1 cellular context compared by ENCODE assay signal in genomic region chr2:31654241-31654640, GRCh38.
TF ChIP-seq lines count a peak whose summit lies in the region.

No MANE protein-coding gene starts in this region.

TF ChIP-seq in GM23338, 12 proteins besides CTCF, POLR2A, EP300 and RAD21 (continued from another document):
- no peak for TF ChIP-seq POLR2AphosphoS5 (IDR thresholded peaks at IDR 0.05; ENCODE audit: low read depth)
- TF ChIP-seq CREB1 (CRISPR knock-in tag; IDR thresholded peaks at IDR 0.05; ENCODE audit: low read depth): no peak
- no peak for TF ChIP-seq ZNF114 (CRISPR knock-in tag; IDR thresholded peaks at IDR 0.05)
- TF ChIP-seq, protein P1, sequence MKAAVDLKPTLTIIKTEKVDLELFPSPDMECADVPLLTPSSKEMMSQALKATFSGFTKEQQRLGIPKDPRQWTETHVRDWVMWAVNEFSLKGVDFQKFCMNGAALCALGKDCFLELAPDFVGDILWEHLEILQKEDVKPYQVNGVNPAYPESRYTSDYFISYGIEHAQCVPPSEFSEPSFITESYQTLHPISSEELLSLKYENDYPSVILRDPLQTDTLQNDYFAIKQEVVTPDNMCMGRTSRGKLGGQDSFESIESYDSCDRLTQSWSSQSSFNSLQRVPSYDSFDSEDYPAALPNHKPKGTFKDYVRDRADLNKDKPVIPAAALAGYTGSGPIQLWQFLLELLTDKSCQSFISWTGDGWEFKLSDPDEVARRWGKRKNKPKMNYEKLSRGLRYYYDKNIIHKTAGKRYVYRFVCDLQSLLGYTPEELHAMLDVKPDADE (IDR thresholded peaks at IDR 0.05): no peak
